In the genomic region with DNA sequence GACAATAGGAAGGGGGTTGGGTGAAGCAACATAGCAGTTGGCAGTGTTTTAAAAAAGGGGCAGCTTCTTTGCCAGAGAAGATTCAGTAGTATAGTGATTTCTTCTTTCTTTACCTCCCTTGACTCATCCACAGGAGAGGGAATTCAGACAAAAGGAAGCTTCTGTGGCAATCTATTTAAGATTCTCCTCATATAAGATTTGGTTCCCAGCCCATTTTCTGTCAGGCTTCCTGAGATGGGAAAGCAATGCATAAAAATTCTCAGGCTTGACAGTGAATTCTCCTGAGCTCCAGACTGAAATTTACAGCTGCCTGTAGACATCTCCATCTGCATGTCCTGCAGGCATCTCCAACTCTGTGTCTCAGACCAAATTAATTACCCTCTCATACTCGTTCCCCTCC, we compare ENCODE assay signal across 33 cellular contexts.
DNase-seq lines count a peak whose midpoint lies in the region; ATAC-seq and TF ChIP-seq lines count a peak whose summit lies in the region.
"Had no signal": no experiment of that assay in that cellular context is flagged by ENCODE, and none has a peak within 500 bp of the region (broad histone marks: within the 10 kb centered on the region; RNA-seq: fewer than 3 reads in every experiment).

No MANE protein-coding gene starts in this region.

- DNase-seq in GM23338 (ENCODE audit: low spot score) (no peak), NCI-H446 treated with DMSO at 0.1 percent for 48 hours (lab: John Stamatoyannopoulos, UW) (peak; percentile 24), cerebellar cortex (ENCODE audit: low spot score) (peak; percentile 23), HEK293T (ENCODE audit: extremely low spot score) (no peak), sciatic nerve (ENCODE audit: low spot score) (no peak)
- DNase-seq: CD8-positive, alpha-beta T cell; DMS 273 treated with DMSO at 0.1 percent for 48 hours; DMS79; EL; GF-D8; H7; HFFc6; IMR-90; KG1; MG63; NCI-H1105 treated with DMSO at 0.1 percent for 48 hours; NCI-H146; NCI-H1930; NCI-H2107; NCI-H345; NCI-H524 treated with DMSO at 0.1 percent for 48 hours; NCI-H82; NK-92 treated with Interleukin-12 subunit alpha and Interleukin-12 subunit beta, amount 100 ng/mL, for 24 hours; PC-9; Right ventricle myocardium superior; RPMI8226 had no signal

- H3K27ac ChIP-seq in GM23338 (ENCODE audit: low read depth) = no peak overlapping the region
- H3K27ac ChIP-seq: A549, C4-2B, PC-9, SJSA1 had no signal

- H2AFZ ChIP-seq in GM23338 = peak overlapping the region; percentile 49; the same call in 1 of the 2 replicates
- H2AFZ ChIP-seq: PC-9 had no signal

- TF ChIP-seq CTCF in GM23338 (conservative IDR thresholded peaks at IDR 0.05; ENCODE audit: low read depth in 2 of 2) (no peak), nephron (IDR thresholded peaks at IDR 0.05; ENCODE audit: unreplicated experiment in 3 of 3) (no peak)

- no peak overlapping the region for H3K4me3 ChIP-seq in GM23338
- H3K4me3 ChIP-seq: A549, MG63, PC-9, SJSA1 had no signal

- peaks cover 8% of the 10 kb centered on the region for H3K9me2 ChIP-seq in GM23338 (ENCODE audit: insufficient read depth)

- H3K4me2 ChIP-seq in GM23338 = 0 out of 2 replicates have a peak overlapping the region, but pooled peaks have one; percentile 2
- H3K4me2 ChIP-seq: A549, PC-9 had no signal

- POLR2A ChIA-PET in HEK293T (lab: Yijun Ruan, JAX) = no interaction called here

- no peaks in the 10 kb centered on the region for H3K36me3 ChIP-seq in GM23338 (ENCODE audit: insufficient read depth)
- H3K36me3 ChIP-seq: MG63, SJSA1 had no signal

- peaks cover 10% of the 10 kb centered on the region; the same call in 1 of the 2 replicates for H3K4me1 ChIP-seq in GM23338 (ENCODE audit: insufficient read depth)
- H3K4me1 ChIP-seq: A549, SJSA1 had no signal

- intact Hi-C loops in sciatic nerve (cut with DNase I) = no loop called here

- H3K4me1 Mint-ChIP-seq in GM23338 (peaks cover 18% of the 10 kb centered on the region), nephron (peaks cover 16% of the 10 kb centered on the region)
- H3K4me1 Mint-ChIP-seq: B cell had no signal

- H3K9me3 Mint-ChIP-seq in GM23338 = no peaks in the 10 kb centered on the region
- H3K9me3 Mint-ChIP-seq in nephron = no peaks in the 10 kb centered on the region
- H3K9me3 Mint-ChIP-seq: CD8-positive, alpha-beta T cell; HFFc6 had no signal

- H3K27me3 ChIP-seq in GM23338 (ENCODE audit: insufficient read depth) = no peaks in the 10 kb centered on the region
- H3K27me3 ChIP-seq: MG63 had no signal

- H3K79me2 ChIP-seq in GM23338 (replicated peaks; ENCODE audit: insufficient read depth) = no peaks in the 10 kb centered on the region

- no peaks in the 10 kb centered on the region for H4K20me1 ChIP-seq in GM23338 (replicated peaks; ENCODE audit: insufficient read depth)

- H3K27ac Mint-ChIP-seq in GM23338 (no peak overlapping the region), nephron (peak overlapping the region in 2 of 3 experiments; percentile 7 to 53)
- H3K27ac Mint-ChIP-seq: B cell; CD8-positive, alpha-beta T cell; HFFc6 had no signal

- H3K4me3 Mint-ChIP-seq in GM23338 (no peak overlapping the region), nephron (no peak overlapping the region)
- H3K4me3 Mint-ChIP-seq: B cell; CD8-positive, alpha-beta T cell; HFFc6 had no signal

- CTCF ChIA-PET in HEK293T (lab: Yijun Ruan, JAX) = no interaction called here

- H3K27me3 Mint-ChIP-seq in GM23338 (ENCODE audit: insufficient read depth, low read depth, poor library complexity) (peaks cover 4% of the 10 kb centered on the region), nephron (ENCODE audit: low read depth) (no peaks in the 10 kb centered on the region)

- ATAC-seq in GM23338 (peak; percentile 37; the same call in 1 of the 3 replicates), HG02610 (IDR thresholded peaks at IDR 0.05; ENCODE audit: unreplicated experiment) (no peak), sciatic nerve (no peak), GM19328 (IDR thresholded peaks at IDR 0.05; ENCODE audit: unreplicated experiment) (no peak)
- ATAC-seq: A549; CD8-positive, alpha-beta T cell had no signal

- H3K36me3 Mint-ChIP-seq in GM23338 (ENCODE audit: low read depth) (no peaks in the 10 kb centered on the region), nephron (ENCODE audit: low read depth) (peaks cover 16% of the 10 kb centered on the region)
- H3K36me3 Mint-ChIP-seq: CD8-positive, alpha-beta T cell had no signal

- H3F3A ChIP-seq in GM23338 (replicated peaks; ENCODE audit: low read depth) = no peaks in the 10 kb centered on the region

TF ChIP-seq in GM23338, 12 proteins besides CTCF, POLR2A, EP300 and RAD21 (continues in another document):
- TF ChIP-seq ZNF114 (CRISPR knock-in tag; IDR thresholded peaks at IDR 0.05) (no peak), POLR2AphosphoS5 (IDR thresholded peaks at IDR 0.05; ENCODE audit: low read depth) (no peak)

TF ChIP-seq in HEK293T, 16 proteins besides CTCF, POLR2A, EP300 and RAD21:
- no peak for TF ChIP-seq ARNT (IDR thresholded peaks at IDR 0.05)
- no peak for TF ChIP-seq NFRKB (IDR thresholded peaks at IDR 0.05)
- no peak for TF ChIP-seq SUZ12 (IDR thresholded peaks at IDR 0.05)

Comparison
In these comparisons a context has a peak if more than half of its experiments do, and no peak if none do; other contexts are left out.
1. DNase-seq: peak in NCI-H446 treated with DMSO at 0.1 percent for 48 hours (single experiment) and cerebellar cortex (single experiment); none in GM23338 (single experiment), HEK293T (single experiment) and sciatic nerve (single experiment).